1 cellular context compared by ENCODE assay signal in genomic region chr16:11308493-11309283, GRCh38.
TF ChIP-seq lines count a peak whose summit lies in the region.

No MANE protein-coding gene starts in this region.

TF ChIP-seq in HepG2, 621 proteins besides CTCF, POLR2A, EP300 and RAD21 (continued from another document and continues in another):
- TF ChIP-seq ZNF646 (CRISPR knock-in tag; IDR thresholded peaks at IDR 0.05) = no peak
- TF ChIP-seq POGZ (CRISPR knock-in tag; IDR thresholded peaks at IDR 0.05) = peak; percentile 51; the same call in 1 of the 2 replicates
- TF ChIP-seq REPIN1 (CRISPR knock-in tag; IDR thresholded peaks at IDR 0.05; ENCODE audit: borderline replicate concordance, low read depth) = 0 out of 2 replicates have a peak, but pooled peaks have one; percentile 40
- TF ChIP-seq ZNF570 (CRISPR knock-in tag; IDR thresholded peaks at IDR 0.05; ENCODE audit: borderline replicate concordance) = no peak
- TF ChIP-seq BORCS8-MEF2B (CRISPR knock-in tag; IDR thresholded peaks at IDR 0.05) = 0 out of 2 replicates have a peak, but pooled peaks have one; percentile 49
- peak; percentile 93 for TF ChIP-seq ZSCAN22 (CRISPR knock-in tag; IDR thresholded peaks at IDR 0.05)
- peak; percentile 10; the same call in 1 of the 2 replicates for TF ChIP-seq ZNF460 (CRISPR knock-in tag; IDR thresholded peaks at IDR 0.05; ENCODE audit: borderline replicate concordance)
- TF ChIP-seq ZFY (CRISPR knock-in tag; IDR thresholded peaks at IDR 0.05) = peak; percentile 14
- peak; percentile 91 for TF ChIP-seq HDAC1 (CRISPR knock-in tag; IDR thresholded peaks at IDR 0.05)
- TF ChIP-seq KMT2B (CRISPR knock-in tag; IDR thresholded peaks at IDR 0.05) = 0 out of 2 replicates have a peak, but pooled peaks have one; percentile 36
- peak; percentile 88 for TF ChIP-seq IRF9 (CRISPR knock-in tag; IDR thresholded peaks at IDR 0.05; ENCODE audit: borderline replicate concordance)
- TF ChIP-seq ZNF589 (CRISPR knock-in tag; conservative IDR thresholded peaks at IDR 0.05) = no peak; the same call in 1 of the 2 replicates
- peak; percentile 56; the same call in 1 of the 2 replicates for TF ChIP-seq MXD3 (CRISPR knock-in tag; IDR thresholded peaks at IDR 0.05)
- TF ChIP-seq POGK (CRISPR knock-in tag; conservative IDR thresholded peaks at IDR 0.05) = peak; percentile 82; the same call in 1 of the 2 replicates
- no peak for TF ChIP-seq ZNF720 (CRISPR knock-in tag; IDR thresholded peaks at IDR 0.05)
- TF ChIP-seq HOXA9 (CRISPR knock-in tag; IDR thresholded peaks at IDR 0.05; ENCODE audit: borderline replicate concordance) = no peak
- no peak; the same call in 1 of the 2 replicates for TF ChIP-seq ZNF761 (CRISPR knock-in tag; conservative IDR thresholded peaks at IDR 0.05)
- TF ChIP-seq TAF15 (IDR thresholded peaks at IDR 0.05; ENCODE audit: low read depth, low read length, poor library complexity, severe bottlenecking) = no peak
- no peak; the same call in 1 of the 2 replicates for TF ChIP-seq CBFB (CRISPR knock-in tag; IDR thresholded peaks at IDR 0.05)
- TF ChIP-seq SP5 (CRISPR knock-in tag; IDR thresholded peaks at IDR 0.05; ENCODE audit: borderline replicate concordance, low read depth) = peak; percentile 86
- TF ChIP-seq CSRNP1 (CRISPR knock-in tag; IDR thresholded peaks at IDR 0.05) = 0 out of 2 replicates have a peak, but pooled peaks have one; percentile 31
- peak; percentile 60; the same call in 1 of the 2 replicates for TF ChIP-seq ZNF280D (CRISPR knock-in tag; IDR thresholded peaks at IDR 0.05)
- no peak for TF ChIP-seq ZNF207 (IDR thresholded peaks at IDR 0.05; ENCODE audit: borderline replicate concordance)
- TF ChIP-seq MIER3 (CRISPR knock-in tag; IDR thresholded peaks at IDR 0.05; ENCODE audit: borderline replicate concordance) = peak; percentile 80; the same call in 1 of the 2 replicates
- TF ChIP-seq ZNF614 (CRISPR knock-in tag; IDR thresholded peaks at IDR 0.05; ENCODE audit: borderline replicate concordance) = peak; percentile 72
- peak; percentile 61 for TF ChIP-seq TRAFD1 (CRISPR knock-in tag; IDR thresholded peaks at IDR 0.05; ENCODE audit: borderline replicate concordance)
- TF ChIP-seq ZNF550 (CRISPR knock-in tag; IDR thresholded peaks at IDR 0.05; ENCODE audit: borderline replicate concordance) = 0 out of 2 replicates have a peak, but pooled peaks have one; percentile 28
- no peak for TF ChIP-seq HNRNPUL1 (IDR thresholded peaks at IDR 0.05; ENCODE audit: low read depth, low read length)
- TF ChIP-seq GPBP1L1 (CRISPR knock-in tag; IDR thresholded peaks at IDR 0.05) = no peak
- peak; percentile 98 for TF ChIP-seq ZNF687 (CRISPR knock-in tag; IDR thresholded peaks at IDR 0.05)
